2 cellular contexts compared by ENCODE assay signal in genomic region chr3:184241447-184242296, GRCh38.
TF ChIP-seq lines count a peak whose summit lies in the region.

No MANE protein-coding gene starts in this region.

TF ChIP-seq in GM23338, 12 proteins besides CTCF, POLR2A, EP300 and RAD21:
- TF ChIP-seq POLR2AphosphoS5 (IDR thresholded peaks at IDR 0.05; ENCODE audit: low read depth) (peak; percentile 49), ZNF462 (CRISPR knock-in tag; IDR thresholded peaks at IDR 0.05) (no peak), ZNF114 (CRISPR knock-in tag; IDR thresholded peaks at IDR 0.05) (no peak), ETS1 (IDR thresholded peaks at IDR 0.05) (no peak), EZH2phosphoT487 (IDR thresholded peaks at IDR 0.05; ENCODE audit: unreplicated experiment) (no peak), CREB1 (CRISPR knock-in tag; IDR thresholded peaks at IDR 0.05; ENCODE audit: low read depth) (no peak), EZH2 (IDR thresholded peaks at IDR 0.05; ENCODE audit: low read depth, unreplicated experiment) (no peak), JUNB (IDR thresholded peaks at IDR 0.05; ENCODE audit: unreplicated experiment) (no peak), NANOG (IDR thresholded peaks at IDR 0.05; ENCODE audit: borderline replicate concordance) (no peak), REST (IDR thresholded peaks at IDR 0.05; ENCODE audit: unreplicated experiment) (peak; percentile 22)

TF ChIP-seq in HepG2, 621 proteins besides CTCF, POLR2A, EP300 and RAD21 (continues in another document):
- TF ChIP-seq ZNF335 (CRISPR knock-in tag; IDR thresholded peaks at IDR 0.05) = 0 out of 2 replicates have a peak, but pooled peaks have one; percentile 44
- peak; percentile 54; the same call in 1 of the 2 replicates for TF ChIP-seq CEBPG (CRISPR knock-in tag; IDR thresholded peaks at IDR 0.05)
- no peak for TF ChIP-seq MTA3 (CRISPR knock-in tag; IDR thresholded peaks at IDR 0.05)
- TF ChIP-seq SSRP1 (CRISPR knock-in tag; IDR thresholded peaks at IDR 0.05) = no peak
- 0 out of 2 replicates have a peak, but pooled peaks have one; percentile 43 for TF ChIP-seq ZBTB34 (CRISPR knock-in tag; IDR thresholded peaks at IDR 0.05)
- peak; percentile 50; the same call in 1 of the 2 replicates for TF ChIP-seq ZNF460 (CRISPR knock-in tag; IDR thresholded peaks at IDR 0.05; ENCODE audit: borderline replicate concordance)
- 0 out of 2 replicates have a peak, but pooled peaks have one; percentile 31 for TF ChIP-seq ZHX2 (IDR thresholded peaks at IDR 0.05; ENCODE audit: low read depth)
- TF ChIP-seq ZHX2 (CRISPR knock-in tag; IDR thresholded peaks at IDR 0.05; ENCODE audit: borderline replicate concordance) = 0 out of 2 replicates have a peak, but pooled peaks have one; percentile 44
- TF ChIP-seq MTA1 (CRISPR knock-in tag; IDR thresholded peaks at IDR 0.05; ENCODE audit: borderline replicate concordance) = peak; percentile 96
- peak; percentile 80; the same call in 1 of the 2 replicates for TF ChIP-seq ETV5 (CRISPR knock-in tag; IDR thresholded peaks at IDR 0.05; ENCODE audit: borderline replicate concordance)
- TF ChIP-seq ZNF614 (CRISPR knock-in tag; IDR thresholded peaks at IDR 0.05; ENCODE audit: borderline replicate concordance) = peak; percentile 94
- peak; percentile 91 for TF ChIP-seq ARID4A (CRISPR knock-in tag; IDR thresholded peaks at IDR 0.05; ENCODE audit: borderline replicate concordance)
- TF ChIP-seq SETDB1 (CRISPR knock-in tag; IDR thresholded peaks at IDR 0.05; ENCODE audit: borderline replicate concordance) = no peak
- TF ChIP-seq ZNF329 (CRISPR knock-in tag; IDR thresholded peaks at IDR 0.05; ENCODE audit: low read depth) = peak; percentile 83; the same call in 1 of the 2 replicates
- TF ChIP-seq MED1 (CRISPR knock-in tag; IDR thresholded peaks at IDR 0.05) = peak; percentile 94
- TF ChIP-seq ZSCAN12 (CRISPR knock-in tag; IDR thresholded peaks at IDR 0.05) = no peak
- TF ChIP-seq ZNF564 (CRISPR knock-in tag; IDR thresholded peaks at IDR 0.05) = peak; percentile 92
- TF ChIP-seq HBP1 (CRISPR knock-in tag; IDR thresholded peaks at IDR 0.05; ENCODE audit: low read depth) = no peak; the same call in 1 of the 2 replicates
- peak; percentile 71; the same call in 1 of the 2 replicates for TF ChIP-seq POLR2G (IDR thresholded peaks at IDR 0.05; ENCODE audit: low read depth, low read length)
- TF ChIP-seq CERS6 (CRISPR knock-in tag; IDR thresholded peaks at IDR 0.05) = no peak
- TF ChIP-seq MXD1 (CRISPR knock-in tag; IDR thresholded peaks at IDR 0.05) = no peak; the same call in 1 of the 2 replicates
- TF ChIP-seq THRA (CRISPR knock-in tag; IDR thresholded peaks at IDR 0.05; ENCODE audit: borderline replicate concordance) = peak; percentile 96
- 0 out of 2 replicates have a peak, but pooled peaks have one; percentile 40 for TF ChIP-seq PRMT3 (CRISPR knock-in tag; IDR thresholded peaks at IDR 0.05; ENCODE audit: borderline replicate concordance, low read depth)
- peak; percentile 88 for TF ChIP-seq NKX3-1 (CRISPR knock-in tag; IDR thresholded peaks at IDR 0.05)
- no peak for TF ChIP-seq ARID3A (IDR thresholded peaks at IDR 0.05; ENCODE audit: low read depth, low read length)
- no peak for TF ChIP-seq PLSCR1 (CRISPR knock-in tag; IDR thresholded peaks at IDR 0.05; ENCODE audit: borderline replicate concordance)
- peak; percentile 48 for TF ChIP-seq POLR2AphosphoS5 (IDR thresholded peaks at IDR 0.05; ENCODE audit: low read depth, low read length)
- peak; percentile 71; the same call in 1 of the 2 replicates for TF ChIP-seq GMEB1 (CRISPR knock-in tag; IDR thresholded peaks at IDR 0.05; ENCODE audit: borderline replicate concordance)
- TF ChIP-seq ZNF713 (CRISPR knock-in tag; IDR thresholded peaks at IDR 0.05) = peak; percentile 63; the same call in 1 of the 2 replicates
- TF ChIP-seq MED13 (CRISPR knock-in tag; IDR thresholded peaks at IDR 0.05) = peak; percentile 81; the same call in 1 of the 2 replicates
- TF ChIP-seq HNRNPK (IDR thresholded peaks at IDR 0.05; ENCODE audit: low read depth, low read length, poor library complexity, severe bottlenecking) = peak; percentile 20
